Comparison of ENCODE assay signal across 28 cellular contexts in genomic region chr5:56232538-56232937, GRCh38. TPM values are rescaled to one million over a fixed set of nuclear protein-coding genes. Genes with fewer than 3 reads are reported as not detected.
"Had no signal": no experiment of that assay in that cellular context is flagged by ENCODE, and none has a peak within 500 bp of the region (broad histone marks: within the 10 kb centered on the region; RNA-seq: fewer than 3 reads in every experiment).

No MANE protein-coding gene starts in this region.

- H3K4me3 Mint-ChIP-seq: dendritic cell treated with granulocyte-macrophage colony-stimulating factor and Interleukin-4, amounts not matched to agents 40 ng/mL and 50 ng/mL, for 4 days; effector memory CD8-positive, alpha-beta T cell; naive thymus-derived CD8-positive, alpha-beta T cell; nephron progenitor cell; stimulated activated effector memory CD8-positive, alpha-beta T cell treated with anti-CD3 and anti-CD28 coated beads, Interleukin-12 subunit alpha, Interleukin-12 subunit beta, amount 100 ng/mL, for 72 hours; type B pancreatic cell had no signal

- H3K36me3 Mint-ChIP-seq: naive thymus-derived CD8-positive, alpha-beta T cell; stimulated activated effector memory CD8-positive, alpha-beta T cell treated with anti-CD3 and anti-CD28 coated beads, Interleukin-12 subunit alpha, Interleukin-12 subunit beta, amount 100 ng/mL, for 72 hours; type B pancreatic cell had no signal

- H3K27me3 ChIP-seq: left lung, pancreas had no signal

- H3K4me1 Mint-ChIP-seq: stimulated activated effector memory CD8-positive, alpha-beta T cell treated with anti-CD3 and anti-CD28 coated beads, Interleukin-12 subunit alpha, Interleukin-12 subunit beta, amount 100 ng/mL, for 72 hours had no signal

- H3K27ac Mint-ChIP-seq: dendritic cell treated with granulocyte-macrophage colony-stimulating factor and Interleukin-4, amounts not matched to agents 40 ng/mL and 50 ng/mL, for 4 days; effector memory CD8-positive, alpha-beta T cell; naive thymus-derived CD8-positive, alpha-beta T cell; nephron progenitor cell; stimulated activated effector memory CD8-positive, alpha-beta T cell treated with anti-CD3 and anti-CD28 coated beads, Interleukin-12 subunit alpha, Interleukin-12 subunit beta, amount 100 ng/mL, for 72 hours; type B pancreatic cell had no signal

- H3K27ac ChIP-seq: esophagus squamous epithelium, heart right ventricle, left lung, neutrophil, pancreas, stomach, tibial artery had no signal

- ATAC-seq: effector memory CD8-positive, alpha-beta T cell; left cardiac atrium; left lung; naive thymus-derived CD8-positive, alpha-beta T cell; pancreas; sciatic nerve; stimulated activated effector memory CD8-positive, alpha-beta T cell treated with anti-CD3 and anti-CD28 coated beads, Interleukin-12 subunit alpha, Interleukin-12 subunit beta, amount 100 ng/mL, for 72 hours had no signal

- H3K4me3 ChIP-seq: esophagus squamous epithelium, heart right ventricle, left lung, pancreas, smooth muscle cell, stomach, tibial artery had no signal

- H3K4me2 ChIP-seq: smooth muscle cell had no signal

- DNase-seq: effector memory CD8-positive, alpha-beta T cell; erythroblast; esophagus squamous epithelium; foreskin melanocyte; heart right ventricle; hippocampal formation; left cardiac atrium; left lung; naive thymus-derived CD8-positive, alpha-beta T cell; pancreas; stimulated activated CD4-positive, alpha-beta T cell treated with anti-CD3 and anti-CD28 coated beads, Interleukin-12 subunit alpha, Interleukin-12 subunit beta, amount 100 ng/mL, for 4 hours; stimulated activated CD4-positive, alpha-beta T cell treated with anti-CD3 and anti-CD28 coated beads, Interleukin-1b, Interleukin-23, amount 100 ng/mL, for 48 hours; stimulated activated CD4-positive, alpha-beta T cell treated with anti-CD3 and anti-CD28 coated beads, Interleukin-4, amount 100 ng/mL, for 1 hour; stimulated activated naive CD4-positive, alpha-beta T cell treated with Interleukin-2 at 50 U/mL for 16 hours; stomach; tibial artery had no signal

- H3K9me3 ChIP-seq: esophagus squamous epithelium, heart right ventricle, left lung, neutrophil, pancreas, stomach, tibial artery had no signal

- H3K9me3 Mint-ChIP-seq: dendritic cell treated with granulocyte-macrophage colony-stimulating factor and Interleukin-4, amounts not matched to agents 40 ng/mL and 50 ng/mL, for 4 days; naive thymus-derived CD8-positive, alpha-beta T cell; nephron progenitor cell; stimulated activated effector memory CD8-positive, alpha-beta T cell treated with anti-CD3 and anti-CD28 coated beads, Interleukin-12 subunit alpha, Interleukin-12 subunit beta, amount 100 ng/mL, for 72 hours; type B pancreatic cell had no signal

- H3K4me1 ChIP-seq: esophagus squamous epithelium, heart right ventricle, left lung, pancreas, stomach, tibial artery had no signal

- H3K36me3 ChIP-seq: esophagus squamous epithelium, heart right ventricle, left lung, neutrophil, pancreas, stomach, tibial artery had no signal

RNA-seq across cellular contexts. Expression of gene ANKRD55, which starts 0.6 kb away (rescaled TPM):
- total RNA-seq: kidney epithelial cell; mesenteric fat pad; myocyte; naive thymus-derived CD8-positive, alpha-beta T cell; sciatic nerve; subcutaneous adipose tissue; urinary bladder had no signal
- polyA plus RNA-seq: pancreas had no signal
